In the genomic region with DNA sequence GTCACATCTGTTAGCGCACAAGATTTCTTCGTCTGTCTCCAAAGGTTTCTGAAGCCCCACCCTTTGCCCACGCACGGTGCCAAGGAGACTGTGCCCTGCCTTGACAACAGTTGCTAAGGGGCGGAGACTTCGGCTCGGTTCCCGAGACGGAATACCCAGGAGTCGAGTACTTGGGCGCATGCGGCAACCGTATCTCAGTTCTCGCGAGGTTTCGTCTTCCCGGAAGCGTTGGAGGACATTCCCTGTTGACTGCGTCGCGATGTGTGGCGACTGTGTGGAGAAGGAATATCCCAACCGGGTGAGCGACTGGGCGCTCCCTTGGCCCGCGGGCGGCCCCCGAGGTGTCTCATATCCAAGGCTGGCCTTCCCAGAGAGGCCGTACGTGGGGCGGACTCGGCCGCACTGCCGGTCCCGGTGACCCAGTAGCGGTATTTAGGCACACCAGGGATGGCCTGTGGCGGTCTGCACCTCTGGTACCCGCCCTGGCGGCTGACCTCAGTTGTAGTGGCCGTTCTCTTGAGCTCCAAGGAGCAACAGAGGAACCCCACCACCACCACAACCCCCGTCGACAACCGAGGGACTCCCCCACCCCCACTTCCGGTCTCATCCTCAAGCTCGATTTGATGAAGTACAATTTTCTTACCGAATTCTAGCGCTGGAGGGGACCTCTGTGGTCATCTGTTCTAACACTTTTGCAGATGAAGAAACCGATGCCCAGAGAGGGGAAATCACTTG, we compare ENCODE assay signal across 8 cellular contexts. TPM values are rescaled to one million over a fixed set of nuclear protein-coding genes. Genes with fewer than 3 reads are reported as not detected.
DNase-seq lines count a peak whose midpoint lies in the region; ATAC-seq and TF ChIP-seq lines count a peak whose summit lies in the region.

Gene CHURC1 (plus strand): TSS at position 219 of the 735 bp plus-strand sequence. CDS start 41 bp downstream, at position 260.

- peak; percentile 99 for DNase-seq in NCI-H128 (lab: John Stamatoyannopoulos, UW; ENCODE audit: unreplicated experiment)
- peak; percentile 87 for DNase-seq in activated naive CD8-positive, alpha-beta T cell treated with anti-CD3 and anti-CD28 coated beads, Interleukin-2, amount 10 ng/mL, durations not matched to agents 7 days and 5 days
- peak; percentile 95 to 99 (median 98) for DNase-seq in head of caudate nucleus
- DNase-seq in osteocyte (ENCODE audit: extremely low spot score, unreplicated experiment) = peak; percentile 99

- H3K9me3 ChIP-seq in SU-DHL-6 (ENCODE audit: insufficient read depth, low read length) (no peaks in the 10 kb centered on the region), thymus (ENCODE audit: control insufficient read depth) (no peaks in the 10 kb centered on the region)

- peak; percentile 97 for ATAC-seq in HG02678 (IDR thresholded peaks at IDR 0.05; ENCODE audit: unreplicated experiment)
- peak; percentile 93 for ATAC-seq in activated naive CD8-positive, alpha-beta T cell treated with anti-CD3 and anti-CD28 coated beads, Interleukin-2, amount 10 ng/mL, durations not matched to agents 7 days and 5 days (ENCODE audit: low read depth)

- H3K27me3 ChIP-seq in SU-DHL-6 (ENCODE audit: low read length) (no peaks in the 10 kb centered on the region), thymus (ENCODE audit: control insufficient read depth, insufficient read depth) (no peaks in the 10 kb centered on the region)

- peak; percentile 80 for TF ChIP-seq POLR2A in GM10847 (IDR thresholded peaks at IDR 0.05; ENCODE audit: extremely low read depth, insufficient read length)

- peak within 1 kb of the TSS; percentile 79 for H3K4me2 ChIP-seq in SU-DHL-6 (ENCODE audit: low read depth, low read length, poor library complexity, severe bottlenecking)

- peaks cover 51% of the 10 kb centered on the region for H3K79me2 ChIP-seq in SU-DHL-6 (ENCODE audit: insufficient read depth, low read length)

- no peak for TF ChIP-seq CTCF in SU-DHL-6 (IDR thresholded peaks at IDR 0.05; ENCODE audit: insufficient read depth, low read length, poor library complexity, severe bottlenecking)
- no peak for TF ChIP-seq CTCF in osteocyte (IDR thresholded peaks at IDR 0.05)

- POLR2A ChIA-PET in activated naive CD8-positive, alpha-beta T cell treated with anti-CD3 and anti-CD28 coated beads, Interleukin-2, amount 10 ng/mL, durations not matched to agents 7 days and 5 days (lab: Charles Lee) = interaction anchor here (0.7 to 2.2 kb wide), 10 partner anchors 10 to 145 kb away, joined by 3 to 17 read pairs (median 5); partner anchors contain the start of gene FNTB

- H3K9me2 ChIP-seq in SU-DHL-6 (replicated peaks; ENCODE audit: insufficient read depth, low read length) = no peaks in the 10 kb centered on the region

- peak within 1 kb of the TSS; percentile 90 for H3K4me3 ChIP-seq in SU-DHL-6 (ENCODE audit: insufficient read depth, low read length, poor library complexity, severe bottlenecking)
- peak within 1 kb of the TSS; percentile 85 for H3K4me3 ChIP-seq in thymus (ENCODE audit: low read length)

- peaks cover 12% of the 10 kb centered on the region for H3K27me3 Mint-ChIP-seq in activated naive CD8-positive, alpha-beta T cell treated with anti-CD3 and anti-CD28 coated beads, Interleukin-2, amount 10 ng/mL, durations not matched to agents 7 days and 5 days
- peaks cover 30% of the 10 kb centered on the region for H3K27me3 Mint-ChIP-seq in osteocyte (ENCODE audit: unreplicated experiment)

- intact Hi-C loops in head of caudate nucleus (cut with DNase I) = loop anchor here (10.0 kb wide), 1 partner anchor 50 kb away; no protein-coding TSS in a partner anchor

- H3K27ac ChIP-seq in SU-DHL-6 (ENCODE audit: low read depth, low read length) (peak within 1 kb of the TSS; percentile 68), thymus (ENCODE audit: low read depth) (peak within 1 kb of the TSS; percentile 97)

- under 1% methylated on average over 49 of the region's 49 CpGs for WGBS in thymus

- peaks cover 30% of the 10 kb centered on the region for H3K4me1 Mint-ChIP-seq in activated naive CD8-positive, alpha-beta T cell treated with anti-CD3 and anti-CD28 coated beads, Interleukin-2, amount 10 ng/mL, durations not matched to agents 7 days and 5 days
- peaks cover 25% of the 10 kb centered on the region for H3K4me1 Mint-ChIP-seq in osteocyte (ENCODE audit: unreplicated experiment)

- peak within 1 kb of the TSS; percentile 93 for H3K9ac ChIP-seq in SU-DHL-6 (ENCODE audit: low read length)

- H3K36me3 Mint-ChIP-seq in activated naive CD8-positive, alpha-beta T cell treated with anti-CD3 and anti-CD28 coated beads, Interleukin-2, amount 10 ng/mL, durations not matched to agents 7 days and 5 days = peaks cover 19% of the 10 kb centered on the region
- no peaks in the 10 kb centered on the region for H3K36me3 Mint-ChIP-seq in osteocyte (ENCODE audit: unreplicated experiment)

- H4K20me1 ChIP-seq in SU-DHL-6 (ENCODE audit: low read depth, low read length) = no peaks in the 10 kb centered on the region; the same call in 1 of the 2 replicates

- H3K36me3 ChIP-seq in SU-DHL-6 (ENCODE audit: low read length) = no peaks in the 10 kb centered on the region
- H3K36me3 ChIP-seq in thymus (ENCODE audit: control insufficient read depth, insufficient read depth) = peaks cover 3% of the 10 kb centered on the region

- H3K27ac Mint-ChIP-seq in activated naive CD8-positive, alpha-beta T cell treated with anti-CD3 and anti-CD28 coated beads, Interleukin-2, amount 10 ng/mL, durations not matched to agents 7 days and 5 days = peak within 1 kb of the TSS; percentile 91
- H3K27ac Mint-ChIP-seq in osteocyte (ENCODE audit: unreplicated experiment) = peak within 1 kb of the TSS; percentile 95

- H3K9me3 Mint-ChIP-seq in activated naive CD8-positive, alpha-beta T cell treated with anti-CD3 and anti-CD28 coated beads, Interleukin-2, amount 10 ng/mL, durations not matched to agents 7 days and 5 days = no peaks in the 10 kb centered on the region
- H3K9me3 Mint-ChIP-seq in osteocyte (ENCODE audit: unreplicated experiment) = no peaks in the 10 kb centered on the region

- peak within 1 kb of the TSS; percentile 90 for H2AFZ ChIP-seq in SU-DHL-6 (ENCODE audit: low read depth, low read length, severe bottlenecking)

- peaks cover 7% of the 10 kb centered on the region for H3K4me1 ChIP-seq in thymus (ENCODE audit: control insufficient read depth, insufficient read depth, low read length)

- H3K4me3 Mint-ChIP-seq in activated naive CD8-positive, alpha-beta T cell treated with anti-CD3 and anti-CD28 coated beads, Interleukin-2, amount 10 ng/mL, durations not matched to agents 7 days and 5 days = peak within 1 kb of the TSS; percentile 95
- peak within 1 kb of the TSS; percentile 87 for H3K4me3 Mint-ChIP-seq in osteocyte (ENCODE audit: unreplicated experiment)

- H3F3A ChIP-seq in SU-DHL-6 (ENCODE audit: insufficient read depth) = peaks cover 5% of the 10 kb centered on the region; the same call in 1 of the 2 replicates

RNA-seq across cellular contexts. Expression of gene CHURC1, which starts in this region (rescaled TPM):
- total RNA-seq in activated naive CD8-positive, alpha-beta T cell treated with anti-CD3 and anti-CD28 coated beads, Interleukin-2, amount 10 ng/mL, durations not matched to agents 7 days and 5 days = 10 to 100 TPM; 67.6 to 89.7 TPM
- total RNA-seq in osteocyte = 51.6 and 53.1 TPM in 2 replicates
- polyA plus RNA-seq in thymus = 55.1 TPM

Comparison
In these comparisons a context has a peak if more than half of its experiments do, and no peak if none do; other contexts are left out.
1. Peak in every context shown above with its lines: DNase-seq, ATAC-seq, H3K4me3 ChIP-seq and H3K27ac ChIP-seq.